In the genomic region with DNA sequence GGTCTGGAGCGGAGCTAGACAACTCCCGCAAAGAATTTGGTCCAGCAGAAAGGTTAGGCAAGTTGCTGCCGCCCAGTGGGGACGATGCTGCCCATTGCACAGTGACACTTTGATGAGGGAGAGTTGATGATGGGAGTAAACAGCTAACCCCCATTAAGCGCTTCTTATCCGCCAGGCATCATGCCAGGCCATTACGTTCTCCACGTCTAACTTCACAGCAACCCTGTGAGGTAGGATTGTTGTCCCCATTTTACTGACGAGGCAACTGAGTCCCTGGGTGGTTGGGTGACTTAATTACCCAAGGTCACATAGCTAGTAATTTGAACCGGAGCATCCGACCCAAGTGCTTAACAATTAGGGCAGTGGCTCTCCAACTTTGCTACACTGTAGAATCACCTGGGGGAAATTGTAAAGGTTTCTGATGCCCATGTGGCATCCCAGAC, we compare ENCODE assay signal across 8 cellular contexts. TPM values are rescaled to one million over a fixed set of nuclear protein-coding genes. Genes with fewer than 3 reads are reported as not detected.
A peak's percentile ranks its signal among the peaks of the same experiment; 100 is the strongest.
DNase-seq lines count a peak whose midpoint lies in the region; ATAC-seq, FAIRE-seq and TF ChIP-seq lines count a peak whose summit lies in the region.

No MANE protein-coding gene starts in this region.

- FAIRE-seq in small intestine (lab: Jason Lieb, UNC) = no peak

- peaks cover 8% of the 10 kb centered on the region for H3K36me3 Mint-ChIP-seq in CD4-positive, CD25-positive, alpha-beta regulatory T cell
- H3K36me3 Mint-ChIP-seq in activated CD4-positive, alpha-beta memory T cell treated with anti-CD3 and anti-CD28 coated beads, Interleukin-2, amount 10 ng/mL, durations not matched to agents 7 days and 5 days (ENCODE audit: low read depth) = peaks cover 14% of the 10 kb centered on the region

- peaks cover 28% of the 10 kb centered on the region for H3K4me1 ChIP-seq in CD4-positive, CD25-positive, alpha-beta regulatory T cell (ENCODE audit: control insufficient read depth, insufficient read depth, low read length, poor library complexity, severe bottlenecking)
- peaks cover 15% of the 10 kb centered on the region for H3K4me1 ChIP-seq in hepatocyte (ENCODE audit: insufficient read depth)
- peaks cover 3 to 9% of the 10 kb centered on the region in 2 donors for H3K4me1 ChIP-seq in small intestine (ENCODE audit: control insufficient read depth in 2 of 2, insufficient read depth in 1 of 2, low read depth in 1 of 2, low read length in 1 of 2)

- TF ChIP-seq CTCF in hepatocyte (IDR thresholded peaks at IDR 0.05; ENCODE audit: poor library complexity) = no peak

- H3K27ac Mint-ChIP-seq in CD4-positive, CD25-positive, alpha-beta regulatory T cell = peak overlapping the region; percentile 15 to 90 (median 79)
- H3K27ac Mint-ChIP-seq in activated CD4-positive, alpha-beta memory T cell treated with anti-CD3 and anti-CD28 coated beads, Interleukin-2, amount 10 ng/mL, durations not matched to agents 7 days and 5 days = peak overlapping the region; percentile 63

- CTCF ChIA-PET in activated CD4-positive, alpha-beta memory T cell treated with anti-CD3 and anti-CD28 coated beads, Interleukin-2, amount 10 ng/mL, durations not matched to agents 7 days and 5 days (lab: Charles Lee) = interaction anchor here (1.0 to 3.0 kb wide), 8 partner anchors 9 to 66 kb away, joined by 3 to 31 read pairs (median 7); a partner anchor contains a TSS

- WGBS in hepatocyte (ENCODE audit: low lambda C conversion rate, missing lambda C conversion rate) = 15% methylated on average over 11 of the region's 11 CpGs
- WGBS in small intestine, 3 donors = 4 to 12% (median 7%) methylated on average over 11 of the region's 11 CpGs

- peaks cover 54% of the 10 kb centered on the region for H3K79me2 ChIP-seq in hepatocyte

- POLR2A ChIA-PET in activated CD4-positive, alpha-beta memory T cell treated with anti-CD3 and anti-CD28 coated beads, Interleukin-2, amount 10 ng/mL, durations not matched to agents 7 days and 5 days (lab: Charles Lee) = interaction anchor here (0.7 to 2.8 kb wide), 10 partner anchors 13 to 489 kb away, joined by 3 to 46 read pairs (median 6); a partner anchor contains a TSS

- H3K27ac ChIP-seq in CD4-positive, CD25-positive, alpha-beta regulatory T cell (ENCODE audit: insufficient read depth, low read length, poor library complexity, severe bottlenecking) = peak overlapping the region; percentile 87
- H3K27ac ChIP-seq in hepatocyte (peak overlapping the region; percentile 81), small intestine (ENCODE audit: low read depth in 1 of 2, low read length in 1 of 2) (peak overlapping the region; percentile 89 to 97)

- no peak for DNase-seq in CD4-positive, CD25-positive, alpha-beta regulatory T cell
- no peak for DNase-seq in activated CD4-positive, alpha-beta memory T cell treated with anti-CD3 and anti-CD28 coated beads, Interleukin-2, amount 10 ng/mL, durations not matched to agents 7 days and 5 days
- DNase-seq in hepatocyte (ENCODE audit: low spot score) = peak; percentile 59
- DNase-seq in small intestine = peak; percentile 32
- DNase-seq in NCI-H774 (lab: John Stamatoyannopoulos, UW) = no peak
- no peak for DNase-seq in retina
- DNase-seq in SKM-1 treated with dmso at 0.1 percent for 144 hours (lab: John Stamatoyannopoulos, UW; ENCODE audit: unreplicated experiment) = no peak

- ATAC-seq in CD4-positive, CD25-positive, alpha-beta regulatory T cell (ENCODE audit: low read depth in 2 of 2) = no peak
- ATAC-seq in HG02571 (IDR thresholded peaks at IDR 0.05; ENCODE audit: unreplicated experiment) = peak; percentile 9

- peak overlapping the region; percentile 86 to 93 (median 88) for H3K4me3 Mint-ChIP-seq in CD4-positive, CD25-positive, alpha-beta regulatory T cell
- peak overlapping the region; percentile 79 for H3K4me3 Mint-ChIP-seq in activated CD4-positive, alpha-beta memory T cell treated with anti-CD3 and anti-CD28 coated beads, Interleukin-2, amount 10 ng/mL, durations not matched to agents 7 days and 5 days

- peak overlapping the region; percentile 57 for H2AFZ ChIP-seq in hepatocyte

- peaks cover 9% of the 10 kb centered on the region for H3K27me3 Mint-ChIP-seq in CD4-positive, CD25-positive, alpha-beta regulatory T cell
- H3K27me3 Mint-ChIP-seq in activated CD4-positive, alpha-beta memory T cell treated with anti-CD3 and anti-CD28 coated beads, Interleukin-2, amount 10 ng/mL, durations not matched to agents 7 days and 5 days = peaks cover 10% of the 10 kb centered on the region

- H3K36me3 ChIP-seq in CD4-positive, CD25-positive, alpha-beta regulatory T cell (ENCODE audit: control insufficient read depth, insufficient read depth, low read length) = no peaks in the 10 kb centered on the region
- no peaks in the 10 kb centered on the region for H3K36me3 ChIP-seq in hepatocyte (replicated peaks; ENCODE audit: insufficient read depth, low read depth)
- H3K36me3 ChIP-seq in small intestine (ENCODE audit: control insufficient read depth in 2 of 2, insufficient read depth in 2 of 2, low read length in 2 of 2) = peaks cover 0 to 2% of the 10 kb centered on the region in 2 donors

- no peaks in the 10 kb centered on the region for H3K9me2 ChIP-seq in hepatocyte (replicated peaks; ENCODE audit: insufficient read depth)

- no peaks in the 10 kb centered on the region for H3K9me3 Mint-ChIP-seq in CD4-positive, CD25-positive, alpha-beta regulatory T cell
- no peaks in the 10 kb centered on the region for H3K9me3 Mint-ChIP-seq in activated CD4-positive, alpha-beta memory T cell treated with anti-CD3 and anti-CD28 coated beads, Interleukin-2, amount 10 ng/mL, durations not matched to agents 7 days and 5 days

- no peaks in the 10 kb centered on the region for H3K27me3 ChIP-seq in CD4-positive, CD25-positive, alpha-beta regulatory T cell (ENCODE audit: control insufficient read depth, insufficient read depth, low read length)
- no peaks in the 10 kb centered on the region for H3K27me3 ChIP-seq in hepatocyte
- no peaks in the 10 kb centered on the region for H3K27me3 ChIP-seq in small intestine (ENCODE audit: control insufficient read depth in 2 of 2, insufficient read depth in 2 of 2, low read length in 2 of 2)

- peak overlapping the region; percentile 87 for H3K4me3 ChIP-seq in CD4-positive, CD25-positive, alpha-beta regulatory T cell (ENCODE audit: low read depth, low read length)
- H3K4me3 ChIP-seq in hepatocyte = peak overlapping the region; percentile 87
- H3K4me3 ChIP-seq in small intestine (ENCODE audit: low read depth in 1 of 2, low read length in 2 of 2) = peak overlapping the region; percentile 94 to 97

- peaks cover 26% of the 10 kb centered on the region for H4K20me1 ChIP-seq in hepatocyte (ENCODE audit: insufficient read depth, poor library complexity, severe bottlenecking)

- H3K9me3 ChIP-seq in CD4-positive, CD25-positive, alpha-beta regulatory T cell (ENCODE audit: control insufficient read depth in 2 of 2, low read length in 2 of 2) = no peaks in the 10 kb centered on the region
- H3K9me3 ChIP-seq in hepatocyte (ENCODE audit: low read depth) (no peaks in the 10 kb centered on the region), small intestine (ENCODE audit: control insufficient read depth, low read depth) (no peaks in the 10 kb centered on the region)

- H3K4me1 Mint-ChIP-seq in CD4-positive, CD25-positive, alpha-beta regulatory T cell = peaks cover 13 to 59% (median 49%) of the 10 kb centered on the region in 4 donors
- H3K4me1 Mint-ChIP-seq in activated CD4-positive, alpha-beta memory T cell treated with anti-CD3 and anti-CD28 coated beads, Interleukin-2, amount 10 ng/mL, durations not matched to agents 7 days and 5 days = peaks cover 42% of the 10 kb centered on the region

- H3K4me2 ChIP-seq in hepatocyte = peak overlapping the region; percentile 94

RNA-seq across cellular contexts. Expression of a gene that starts 0.7 kb away (rescaled TPM):
- 59.1 TPM for total RNA-seq in CD4-positive, CD25-positive, alpha-beta regulatory T cell
- polyA plus RNA-seq in CD4-positive, CD25-positive, alpha-beta regulatory T cell = 10 to 100 TPM; 10.7 to 11.4 (median 11.0) TPM
- total RNA-seq in activated CD4-positive, alpha-beta memory T cell treated with anti-CD3 and anti-CD28 coated beads, Interleukin-2, amount 10 ng/mL, durations not matched to agents 7 days and 5 days = 10 to 100 TPM; 30.5 to 31.3 TPM
- 25.2 and 31.8 TPM in 2 replicates for total RNA-seq in hepatocyte
- polyA plus RNA-seq in hepatocyte (7.5 and 7.7 TPM in 2 replicates), small intestine (10 to 100 TPM in 2 of 3 donors, 1 to 10 TPM in 1; 9.9 to 21.0 (median 13.2) TPM)

RNA-seq across cellular contexts. Expression of a gene that starts 38.2 kb away (rescaled TPM):
- 64.8 TPM for total RNA-seq in CD4-positive, CD25-positive, alpha-beta regulatory T cell
- polyA plus RNA-seq in CD4-positive, CD25-positive, alpha-beta regulatory T cell = 10 to 100 TPM; 33.6 to 99.2 (median 88.1) TPM
- 10 to 100 TPM; 30.1 to 33.4 TPM for total RNA-seq in activated CD4-positive, alpha-beta memory T cell treated with anti-CD3 and anti-CD28 coated beads, Interleukin-2, amount 10 ng/mL, durations not matched to agents 7 days and 5 days
- 7.5 and 8.5 TPM in 2 replicates for total RNA-seq in hepatocyte
- polyA plus RNA-seq in hepatocyte (20.1 and 24.3 TPM in 2 replicates), small intestine (10 to 100 TPM; 24.8 to 35.7 (median 35.7) TPM)

Comparison
In these comparisons a context has a peak if more than half of its experiments do, and no peak if none do; other contexts are left out.
1. DNase-seq: peak in hepatocyte (single experiment) and small intestine (single experiment); none in CD4-positive, CD25-positive, alpha-beta regulatory T cell (0 of 3), activated CD4-positive, alpha-beta memory T cell treated with anti-CD3 and anti-CD28 coated beads, Interleukin-2, amount 10 ng/mL, durations not matched to agents 7 days and 5 days (single experiment), NCI-H774 (single experiment), retina (single experiment) and SKM-1 treated with dmso at 0.1 percent for 144 hours (single experiment).
2. Peak in every context shown above with its lines, with median percentiles within 50 percentile points of each other: H3K27ac ChIP-seq and H3K4me3 ChIP-seq.